ENCODE assay signal across 33 cellular contexts in the genomic region with DNA sequence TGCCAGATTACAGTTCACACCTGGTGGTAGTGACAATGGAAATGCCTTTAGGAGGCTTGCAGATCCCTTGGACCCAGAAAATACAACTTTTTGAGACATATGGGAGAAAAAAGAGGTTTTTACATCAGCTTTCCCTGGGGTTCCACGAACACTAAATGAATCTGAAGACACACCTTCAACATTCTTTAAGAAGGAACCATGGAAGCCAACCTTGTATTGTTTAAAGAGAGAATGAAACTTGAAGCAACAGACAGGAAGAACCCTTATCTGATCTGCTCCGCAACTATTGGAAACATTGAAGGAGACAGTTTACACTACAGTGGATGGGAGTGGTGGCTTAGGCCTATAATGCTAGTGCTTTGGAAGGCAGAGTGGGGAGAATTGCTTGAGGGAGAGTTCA.
"Had no signal": no experiment of that assay in that cellular context is flagged by ENCODE, and none has a peak within 500 bp of the region (broad histone marks: within the 10 kb centered on the region; RNA-seq: fewer than 3 reads in every experiment).

No MANE protein-coding gene starts in this region.

- FAIRE-seq: TTC549 had no signal

- H3K4me3 ChIP-seq: Peyer's patch, SJSA1 had no signal

- H3K27me3 ChIP-seq: brain microvascular endothelial cell, Peyer's patch, SJSA1 had no signal

- DNase-seq: activated CD4-positive, alpha-beta T cell treated with anti-CD3 and anti-CD28 coated beads, Interleukin-2, amount 10 ng/mL, durations not matched to agents 24 days and 14 days; activated CD4-positive, alpha-beta T cell treated with anti-CD3 and anti-CD28 coated beads, Interleukin-2, amount 50 U/mL, for 4 hours; activated CD8-positive, alpha-beta T cell treated with anti-CD3 and anti-CD28 coated beads for 36 hours; activated effector memory CD4-positive, alpha-beta T cell treated with anti-CD3 and anti-CD28 coated beads, Interleukin-2, amount 50 U/mL, for 16 hours; activated naive CD4-positive, alpha-beta T cell; activated naive CD4-positive, alpha-beta T cell treated with anti-CD3 and anti-CD28 coated beads, Interleukin-2, amount 50 U/mL, for 16 hours; activated naive CD8-positive, alpha-beta T cell treated with anti-CD3 and anti-CD28 coated beads for 36 hours; activated T-cell treated with anti-CD3 and anti-CD28 coated beads, Interleukin-2, amount 50 U/mL, for 1 hour; activated T-cell treated with anti-CD3 and anti-CD28 coated beads, Interleukin-2, amount 50 U/mL, for 72 hours; amniotic stem cell; aorta; brain microvascular endothelial cell; MM.1S; MV-4-11; NCI-H1092; NCI-H1436 treated with DMSO at 0.1 percent for 48 hours; NCI-H1694 treated with DMSO at 0.1 percent for 48 hours; NCI-H2029; NCI-H2107; NCI-H2171; NCI-H446; NCI-H510A treated with DMSO at 0.1 percent for 48 hours; NCI-H526 treated with DMSO at 0.1 percent for 48 hours; NCI-H82; PC-3; Peyer's patch; RPMI8226; SHP77 treated with DMSO at 0.1 percent for 48 hours; SK-N-SH had no signal

- ATAC-seq: activated CD8-positive, alpha-beta T cell treated with anti-CD3 and anti-CD28 coated beads for 36 hours; activated T-cell treated with anti-CD3 and anti-CD28 coated beads, Interleukin-2, amount 50 U/mL, for 72 hours; activated T-helper 17 cell treated with anti-CD3 and anti-CD28 coated beads, Interleukin-2, amount 50 U/mL, for 72 hours; PC-3 had no signal

- H3K9me3 ChIP-seq: Peyer's patch, SJSA1, SK-N-SH had no signal

- H3K9ac ChIP-seq: KMS-11, SK-N-SH had no signal

- H3K27ac ChIP-seq: brain microvascular endothelial cell, KMS-11, Peyer's patch, SJSA1 had no signal

- H3K9me2 ChIP-seq: SK-N-SH had no signal

- H3K4me2 ChIP-seq: KMS-11, SK-N-SH had no signal

- H3K4me1 ChIP-seq: Peyer's patch, SJSA1 had no signal

- H3K36me3 ChIP-seq: brain microvascular endothelial cell, Peyer's patch, SJSA1 had no signal
